Comparison of ENCODE assay signal across 1 cellular context in the genomic region with DNA sequence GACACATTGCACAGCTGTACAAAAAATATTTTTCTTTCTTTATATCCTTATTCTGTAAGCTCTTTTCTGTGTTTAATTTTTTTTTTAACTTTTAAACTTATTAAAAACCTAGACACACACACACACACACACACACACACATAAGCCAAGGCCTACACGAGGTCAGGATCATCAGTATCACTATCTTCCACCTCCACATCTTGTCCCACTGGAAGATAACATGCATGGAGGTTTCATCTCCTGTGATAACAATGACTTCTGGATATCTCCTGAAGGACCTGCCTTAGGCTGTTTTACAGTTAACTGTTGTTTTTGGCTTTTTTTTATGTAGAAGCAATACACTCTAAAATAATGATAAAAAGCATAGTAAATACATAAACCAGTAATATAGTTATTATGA.
TF ChIP-seq lines count a peak whose summit lies in the region.

No MANE protein-coding gene starts in this region.

TF ChIP-seq in K562, 482 proteins besides CTCF, POLR2A, EP300 and RAD21 (continued from another document and continues in another):
- TF ChIP-seq, protein P1, sequence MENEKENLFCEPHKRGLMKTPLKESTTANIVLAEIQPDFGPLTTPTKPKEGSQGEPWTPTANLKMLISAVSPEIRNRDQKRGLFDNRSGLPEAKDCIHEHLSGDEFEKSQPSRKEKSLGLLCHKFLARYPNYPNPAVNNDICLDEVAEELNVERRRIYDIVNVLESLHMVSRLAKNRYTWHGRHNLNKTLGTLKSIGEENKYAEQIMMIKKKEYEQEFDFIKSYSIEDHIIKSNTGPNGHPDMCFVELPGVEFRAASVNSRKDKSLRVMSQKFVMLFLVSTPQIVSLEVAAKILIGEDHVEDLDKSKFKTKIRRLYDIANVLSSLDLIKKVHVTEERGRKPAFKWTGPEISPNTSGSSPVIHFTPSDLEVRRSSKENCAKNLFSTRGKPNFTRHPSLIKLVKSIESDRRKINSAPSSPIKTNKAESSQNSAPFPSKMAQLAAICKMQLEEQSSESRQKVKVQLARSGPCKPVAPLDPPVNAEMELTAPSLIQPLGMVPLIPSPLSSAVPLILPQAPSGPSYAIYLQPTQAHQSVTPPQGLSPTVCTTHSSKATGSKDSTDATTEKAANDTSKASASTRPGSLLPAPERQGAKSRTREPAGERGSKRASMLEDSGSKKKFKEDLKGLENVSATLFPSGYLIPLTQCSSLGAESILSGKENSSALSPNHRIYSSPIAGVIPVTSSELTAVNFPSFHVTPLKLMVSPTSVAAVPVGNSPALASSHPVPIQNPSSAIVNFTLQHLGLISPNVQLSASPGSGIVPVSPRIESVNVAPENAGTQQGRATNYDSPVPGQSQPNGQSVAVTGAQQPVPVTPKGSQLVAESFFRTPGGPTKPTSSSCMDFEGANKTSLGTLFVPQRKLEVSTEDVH (IDR thresholded peaks at IDR 0.05; ENCODE audit: low read depth, partially characterized antibody), result peak; percentile 37
- TF ChIP-seq L3MBTL2 (IDR thresholded peaks at IDR 0.05) (0 out of 2 replicates have a peak, but pooled peaks have one; percentile 37), ZFP30 (CRISPR knock-in tag; IDR thresholded peaks at IDR 0.05; ENCODE audit: borderline replicate concordance) (no peak), SRF (CRISPR knock-in tag; IDR thresholded peaks at IDR 0.05) (no peak), MYC (IDR thresholded peaks at IDR 0.05; ENCODE audit: low read depth, low read length) (peak; percentile 92), MYC (CRISPR knock-in tag; IDR thresholded peaks at IDR 0.05; ENCODE audit: borderline replicate concordance, low read depth) (no peak), ID3 (CRISPR knock-in tag; IDR thresholded peaks at IDR 0.05) (0 out of 2 replicates have a peak, but pooled peaks have one; percentile 52), ID3 (tag; IDR thresholded peaks at IDR 0.05) (no peak), BRF1 (IDR thresholded peaks at IDR 0.05; ENCODE audit: borderline replicate concordance, extremely low read depth, insufficient read length) (no peak), ARNT (IDR thresholded peaks at IDR 0.05) (peak; percentile 76 to 77), RUNX1 (IDR thresholded peaks at IDR 0.05; ENCODE audit: low read depth) (no peak), ZNF639 (CRISPR knock-in tag; conservative IDR thresholded peaks at IDR 0.05 in 1 of 2, IDR thresholded peaks at IDR 0.05 in 1 of 2) (peak in 1 of 2 experiments; percentile 81; a peak in 2 of 4 replicates), DNMT1 (IDR thresholded peaks at IDR 0.05) (no peak), ZNF436 (CRISPR knock-in tag; IDR thresholded peaks at IDR 0.05) (no peak), ZBTB40 (IDR thresholded peaks at IDR 0.05) (no peak), ZBTB40 (CRISPR knock-in tag; IDR thresholded peaks at IDR 0.05) (no peak), FOXK1 (CRISPR knock-in tag; IDR thresholded peaks at IDR 0.05; ENCODE audit: borderline replicate concordance) (no peak), NFIC (IDR thresholded peaks at IDR 0.05) (peak; percentile 87), LCOR (CRISPR knock-in tag; IDR thresholded peaks at IDR 0.05) (no peak), ZNF696 (CRISPR knock-in tag; conservative IDR thresholded peaks at IDR 0.05) (no peak), GATA2 (CRISPR knock-in tag; IDR thresholded peaks at IDR 0.05) (peak; percentile 85), BHLHE40 (IDR thresholded peaks at IDR 0.05; ENCODE audit: low read length) (peak; percentile 49; the same call in 1 of the 2 replicates), ZBTB34 (CRISPR knock-in tag; IDR thresholded peaks at IDR 0.05) (no peak), ZNF644 (tag; IDR thresholded peaks at IDR 0.05; ENCODE audit: low read depth) (peak; percentile 54; the same call in 1 of the 2 replicates), MYNN (IDR thresholded peaks at IDR 0.05) (no peak), MYNN (CRISPR knock-in tag; IDR thresholded peaks at IDR 0.05) (no peak), HMGXB4 (CRISPR knock-in tag; IDR thresholded peaks at IDR 0.05) (no peak), ATF1 (CRISPR knock-in tag; IDR thresholded peaks at IDR 0.05) (no peak), ATF1 (tag; IDR thresholded peaks at IDR 0.05) (0 out of 2 replicates have a peak, but pooled peaks have one; percentile 18), NR4A1 (CRISPR knock-in tag; IDR thresholded peaks at IDR 0.05) (no peak), NR4A1 (tag; IDR thresholded peaks at IDR 0.05) (no peak), OTX1 (CRISPR knock-in tag; IDR thresholded peaks at IDR 0.05) (no peak), STAT5A (IDR thresholded peaks at IDR 0.05; ENCODE audit: borderline replicate concordance, low read length) (peak; percentile 78), ZNF274 (IDR thresholded peaks at IDR 0.05; ENCODE audit: borderline replicate concordance, low read depth, low read length) (no peak), RBM25 (IDR thresholded peaks at IDR 0.05; ENCODE audit: low read depth, low read length, severe bottlenecking) (no peak), TGIF2 (CRISPR knock-in tag; IDR thresholded peaks at IDR 0.05) (no peak), ZBTB8A (IDR thresholded peaks at IDR 0.05; ENCODE audit: partially characterized antibody) (no peak), LEF1 (IDR thresholded peaks at IDR 0.05) (peak; percentile 43; the same call in 1 of the 2 replicates), ZEB2 (IDR thresholded peaks at IDR 0.05) (peak; percentile 95), BDP1 (IDR thresholded peaks at IDR 0.05; ENCODE audit: insufficient read depth, insufficient read length) (no peak), ETV6 (IDR thresholded peaks at IDR 0.05; ENCODE audit: borderline replicate concordance in 1 of 2, low read depth in 2 of 2, low read length in 1 of 2) (0 out of 4 replicates have a peak, but pooled peaks of 1 of the 2 experiments have one; percentile 45), ETV6 (CRISPR knock-in tag; IDR thresholded peaks at IDR 0.05; ENCODE audit: borderline replicate concordance) (no peak)
- TF ChIP-seq, protein P2, sequence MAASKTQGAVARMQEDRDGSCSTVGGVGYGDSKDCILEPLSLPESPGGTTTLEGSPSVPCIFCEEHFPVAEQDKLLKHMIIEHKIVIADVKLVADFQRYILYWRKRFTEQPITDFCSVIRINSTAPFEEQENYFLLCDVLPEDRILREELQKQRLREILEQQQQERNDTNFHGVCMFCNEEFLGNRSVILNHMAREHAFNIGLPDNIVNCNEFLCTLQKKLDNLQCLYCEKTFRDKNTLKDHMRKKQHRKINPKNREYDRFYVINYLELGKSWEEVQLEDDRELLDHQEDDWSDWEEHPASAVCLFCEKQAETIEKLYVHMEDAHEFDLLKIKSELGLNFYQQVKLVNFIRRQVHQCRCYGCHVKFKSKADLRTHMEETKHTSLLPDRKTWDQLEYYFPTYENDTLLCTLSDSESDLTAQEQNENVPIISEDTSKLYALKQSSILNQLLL (CRISPR knock-in tag; IDR thresholded peaks at IDR 0.05; ENCODE audit: borderline replicate concordance), result no peak
- TF ChIP-seq, protein P3, sequence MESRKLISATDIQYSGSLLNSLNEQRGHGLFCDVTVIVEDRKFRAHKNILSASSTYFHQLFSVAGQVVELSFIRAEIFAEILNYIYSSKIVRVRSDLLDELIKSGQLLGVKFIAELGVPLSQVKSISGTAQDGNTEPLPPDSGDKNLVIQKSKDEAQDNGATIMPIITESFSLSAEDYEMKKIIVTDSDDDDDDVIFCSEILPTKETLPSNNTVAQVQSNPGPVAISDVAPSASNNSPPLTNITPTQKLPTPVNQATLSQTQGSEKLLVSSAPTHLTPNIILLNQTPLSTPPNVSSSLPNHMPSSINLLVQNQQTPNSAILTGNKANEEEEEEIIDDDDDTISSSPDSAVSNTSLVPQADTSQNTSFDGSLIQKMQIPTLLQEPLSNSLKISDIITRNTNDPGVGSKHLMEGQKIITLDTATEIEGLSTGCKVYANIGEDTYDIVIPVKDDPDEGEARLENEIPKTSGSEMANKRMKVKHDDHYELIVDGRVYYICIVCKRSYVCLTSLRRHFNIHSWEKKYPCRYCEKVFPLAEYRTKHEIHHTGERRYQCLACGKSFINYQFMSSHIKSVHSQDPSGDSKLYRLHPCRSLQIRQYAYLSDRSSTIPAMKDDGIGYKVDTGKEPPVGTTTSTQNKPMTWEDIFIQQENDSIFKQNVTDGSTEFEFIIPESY (CRISPR knock-in tag; IDR thresholded peaks at IDR 0.05), result no peak
